In genomic region chr7:139361523-139361922, GRCh38 we compare ENCODE assay signal across 11 cellular contexts. TPM values are rescaled to one million over a fixed set of nuclear protein-coding genes. Genes with fewer than 3 reads are reported as not detected.
DNase-seq lines count a peak whose midpoint lies in the region; ATAC-seq and TF ChIP-seq lines count a peak whose summit lies in the region.
"Had no signal": no experiment of that assay in that cellular context is flagged by ENCODE, and none has a peak within 500 bp of the region (broad histone marks: within the 10 kb centered on the region; RNA-seq: fewer than 3 reads in every experiment).

No MANE protein-coding gene starts in this region.

- H3K4me2 ChIP-seq in OCI-LY7 (ENCODE audit: low read length) (peak overlapping the region; percentile 95), trophoblast cell (ENCODE audit: low read length) (peak overlapping the region; percentile 26)

- no peak overlapping the region for H4K8ac ChIP-seq in trophoblast cell (ENCODE audit: low read depth, low read length)

- no peak for TF ChIP-seq CTCF in OCI-LY7 (conservative IDR thresholded peaks at IDR 0.05; ENCODE audit: low read length)
- no peak for TF ChIP-seq CTCF in endothelial cell (IDR thresholded peaks at IDR 0.05; ENCODE audit: unreplicated experiment)
- TF ChIP-seq CTCF in RWPE1 (conservative IDR thresholded peaks at IDR 0.05; ENCODE audit: low read depth): no peak

- H3K18ac ChIP-seq in trophoblast cell (ENCODE audit: low read length): no peak overlapping the region

- intact Hi-C loops in OCI-LY7 (cut with micrococcal nuclease; ENCODE audit: unreplicated experiment): no loop called here

- DNase-seq in OCI-LY7 (ENCODE audit: low spot score) (no peak), endothelial cell (ENCODE audit: low spot score) (no peak), trophoblast cell (no peak), left lobe of liver (ENCODE audit: low spot score) (no peak), RWPE1 (ENCODE audit: low spot score) (no peak), NCI-H187 treated with DMSO at 0.1 percent for 48 hours (lab: John Stamatoyannopoulos, UW) (no peak)
- DNase-seq: activated effector memory CD4-positive, alpha-beta T cell treated with anti-CD3 and anti-CD28 coated beads, Interleukin-2, amount 50 U/mL, for 16 hours; NCI-H1436 treated with DMSO at 0.1 percent for 48 hours; stimulated activated CD4-positive, alpha-beta T cell treated with anti-CD3 and anti-CD28 coated beads, Interleukin-1b, Interleukin-23, amount 100 ng/mL, for 48 hours had no signal

- no peak overlapping the region for H3K14ac ChIP-seq in trophoblast cell (ENCODE audit: low read length)

- H4K91ac ChIP-seq in trophoblast cell (ENCODE audit: low read depth, low read length): no peak overlapping the region

- peak overlapping the region; percentile 97 for H3K4me3 Mint-ChIP-seq in endothelial cell (ENCODE audit: unreplicated experiment)

- H2BK5ac ChIP-seq in trophoblast cell (ENCODE audit: low read depth, low read length, poor library complexity): no peak overlapping the region

- POLR2A ChIA-PET in OCI-LY7 (lab: Charles Lee): interaction anchor here (0.6 to 0.8 kb wide), 3 partner anchors 9 to 27 kb away, joined by 3 to 5 read pairs (median 3); no protein-coding TSS in a partner anchor
- POLR2A ChIA-PET in RWPE1 (lab: Yijun Ruan, JAX; ENCODE audit: low non-redundant PET): no interaction called here

- peaks cover 82% of the 10 kb centered on the region for H3K79me2 ChIP-seq in OCI-LY7 (ENCODE audit: insufficient read depth, low read depth, low read length)
- peaks cover 15% of the 10 kb centered on the region for H3K79me2 ChIP-seq in trophoblast cell (ENCODE audit: control insufficient read depth, insufficient read depth, low read length, poor library complexity)

- no TSS peak for BruUV-seq in OCI-LY7 (replicated peaks; lab: Mats Ljungman, UMichigan)

- H3K4me1 Mint-ChIP-seq in endothelial cell (ENCODE audit: unreplicated experiment): peaks cover 23% of the 10 kb centered on the region

- H3K4me1 ChIP-seq in ES-I3 (ENCODE audit: insufficient read depth, low read length): 0 out of 2 replicates have a peak, but pooled peaks cover 8% of the 10 kb centered on the region
- peaks cover 30% of the 10 kb centered on the region for H3K4me1 ChIP-seq in OCI-LY7 (ENCODE audit: insufficient read depth, low read length, poor library complexity, severe bottlenecking)
- H3K4me1 ChIP-seq in trophoblast cell (ENCODE audit: control insufficient read depth in 1 of 2, insufficient read depth in 2 of 2, low read length in 2 of 2): peaks cover 0 to 2% of the 10 kb centered on the region in 2 experiments

- WGBS in trophoblast cell (ENCODE audit: extremely low coverage, insufficient coverage, insufficient read length): no CpG with 5 or more reads among the region's 3 CpGs

- H2BK12ac ChIP-seq in trophoblast cell (ENCODE audit: low read length): no peak overlapping the region

- CTCF ChIA-PET in OCI-LY7 (lab: Charles Lee; ENCODE audit: unreplicated experiment): no interaction called here
- CTCF ChIA-PET in RWPE1 (lab: Yijun Ruan, JAX): no interaction called here

- H3K4me3 ChIP-seq in OCI-LY7 (ENCODE audit: low read depth, low read length, poor library complexity, severe bottlenecking) (peak overlapping the region; percentile 90), trophoblast cell (ENCODE audit: low read depth, low read length) (no peak overlapping the region)

- no peaks in the 10 kb centered on the region for H3K9me3 Mint-ChIP-seq in endothelial cell (ENCODE audit: unreplicated experiment)

- no peaks in the 10 kb centered on the region for H3K9me2 ChIP-seq in OCI-LY7 (ENCODE audit: insufficient read depth, low read length)

- H2AFZ ChIP-seq in OCI-LY7 (ENCODE audit: low read length): no peak overlapping the region
- no peak overlapping the region for H2AFZ ChIP-seq in trophoblast cell (ENCODE audit: insufficient read depth, low read length, poor library complexity)

- no peaks in the 10 kb centered on the region for H3K36me3 ChIP-seq in ES-I3 (ENCODE audit: insufficient read depth, low read length)
- peaks cover 48% of the 10 kb centered on the region for H3K36me3 ChIP-seq in OCI-LY7 (ENCODE audit: insufficient read depth, low read length)
- H3K36me3 ChIP-seq in trophoblast cell (ENCODE audit: control insufficient read depth in 1 of 2, insufficient read depth in 2 of 2, low read length in 2 of 2): peaks cover 4 to 5% of the 10 kb centered on the region in 2 experiments

- H4K12ac ChIP-seq in trophoblast cell (ENCODE audit: low read depth, low read length): no peak overlapping the region

- H3K27ac Mint-ChIP-seq in endothelial cell (ENCODE audit: unreplicated experiment): peak overlapping the region; percentile 85

- no peak overlapping the region for H2AK5ac ChIP-seq in trophoblast cell (ENCODE audit: low read length)

- no peak overlapping the region for H3K4ac ChIP-seq in trophoblast cell (ENCODE audit: low read depth, low read length)

- no peaks in the 10 kb centered on the region for H3K9me3 ChIP-seq in ES-I3 (ENCODE audit: control insufficient read depth, insufficient read depth, low read length)
- H3K9me3 ChIP-seq in OCI-LY7 (ENCODE audit: low read length): no peaks in the 10 kb centered on the region
- no peaks in the 10 kb centered on the region for H3K9me3 ChIP-seq in trophoblast cell (ENCODE audit: insufficient read depth, low read depth, low read length)

- H3K23ac ChIP-seq in trophoblast cell (ENCODE audit: low read length): no peak overlapping the region

- peaks cover 48% of the 10 kb centered on the region for H4K20me1 ChIP-seq in OCI-LY7 (ENCODE audit: insufficient read depth, low read length)

- no peak overlapping the region for H2BK120ac ChIP-seq in trophoblast cell (ENCODE audit: insufficient read depth, low read length, poor library complexity)

- no peak for ATAC-seq in left lobe of liver
- ATAC-seq in HG03460 (IDR thresholded peaks at IDR 0.05; ENCODE audit: unreplicated experiment): no peak

- H3K27ac ChIP-seq in OCI-LY7 (ENCODE audit: low read depth, low read length, poor library complexity, severe bottlenecking) (peak overlapping the region; percentile 93), trophoblast cell (ENCODE audit: low read depth, low read length) (no peak overlapping the region), RWPE1 (no peak overlapping the region)

- H3K27me3 Mint-ChIP-seq in endothelial cell (ENCODE audit: unreplicated experiment): peaks cover 5% of the 10 kb centered on the region

- peaks cover 3% of the 10 kb centered on the region for H3K36me3 Mint-ChIP-seq in endothelial cell (ENCODE audit: low read depth, unreplicated experiment)

- H3K9ac ChIP-seq in ES-I3 (ENCODE audit: low read depth, low read length): peak overlapping the region; percentile 85
- no peak overlapping the region for H3K9ac ChIP-seq in trophoblast cell (ENCODE audit: low read length)

- H3K27me3 ChIP-seq in trophoblast cell (ENCODE audit: insufficient read depth, low read length): no peaks in the 10 kb centered on the region

- peaks cover 18% of the 10 kb centered on the region for H3K79me1 ChIP-seq in trophoblast cell (ENCODE audit: low read length)

RNA-seq across cellular contexts. Expression of gene LUC7L2, which starts 1.8 kb away (rescaled TPM):
- total RNA-seq in OCI-LY7 (2014; rRNA removed; shearing (Covaris generic)): 79.6 and 94.9 TPM in 2 replicates
- total RNA-seq in OCI-LY7 (2022): 143 and 163 TPM in 2 replicates
- total RNA-seq in endothelial cell (ENCODE audit: unreplicated experiment): 83.5 TPM
- polyA plus RNA-seq in trophoblast cell (2013): 55.6 and 55.7 TPM in 2 replicates
- total RNA-seq in left lobe of liver: 48.3 TPM

RNA-seq across cellular contexts. Expression of gene FMC1, which starts 20.4 kb away (rescaled TPM):
- total RNA-seq in OCI-LY7 (2014; rRNA removed; shearing (Covaris generic)): 7.2 and 19.5 TPM in 2 replicates
- 15.1 and 18.4 TPM in 2 replicates for total RNA-seq in OCI-LY7 (2022)
- total RNA-seq in endothelial cell (ENCODE audit: unreplicated experiment): 9.0 TPM
- polyA plus RNA-seq in trophoblast cell (2013): 27.6 and 28.9 TPM in 2 replicates
- 12.1 TPM for total RNA-seq in left lobe of liver
